ENCODE assay signal across 9 cellular contexts in the genomic region with DNA sequence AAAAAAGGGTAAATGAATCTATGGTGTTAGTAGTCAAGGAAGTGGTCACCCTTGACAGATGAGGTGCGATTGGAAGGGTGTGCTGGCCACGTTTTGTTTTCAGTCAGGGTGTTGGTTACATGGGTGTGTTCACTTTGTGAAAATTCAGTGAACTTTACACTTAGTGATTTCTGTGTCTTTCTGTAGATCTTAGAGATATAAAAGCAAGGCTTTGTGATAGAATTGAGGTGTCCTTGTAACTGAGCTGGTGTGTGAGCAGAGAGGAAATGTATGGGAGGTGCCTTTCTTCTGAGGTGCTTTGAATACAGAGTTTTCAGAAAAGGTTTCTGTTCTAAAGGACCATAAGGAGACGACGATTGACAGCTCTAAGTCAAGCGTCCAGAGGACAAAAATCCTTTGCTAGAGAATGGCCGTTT.
DNase-seq lines count a peak whose midpoint lies in the region; ATAC-seq lines count a peak whose summit lies in the region.
"Had no signal": no experiment of that assay in that cellular context is flagged by ENCODE, and none has a peak within 500 bp of the region (broad histone marks: within the 10 kb centered on the region; RNA-seq: fewer than 3 reads in every experiment).

No MANE protein-coding gene starts in this region.

- ATAC-seq in GM19438 (IDR thresholded peaks at IDR 0.05; ENCODE audit: low read depth, unreplicated experiment) (peak; percentile 71), HG03064 (IDR thresholded peaks at IDR 0.05; ENCODE audit: low read depth, unreplicated experiment) (peak; percentile 82), Right ventricle myocardium inferior (no peak), HG03039 (IDR thresholded peaks at IDR 0.05; ENCODE audit: unreplicated experiment) (no peak)
- ATAC-seq: GM23338 had no signal

- peak; percentile 50 to 59 for DNase-seq in activated T-cell treated with anti-CD3 and anti-CD28 coated beads, Interleukin-2, amount 50 U/mL, for 48 hours
- peak; percentile 31 to 33 for DNase-seq in stimulated activated CD8-positive, alpha-beta memory T cell treated with anti-CD3 and anti-CD28 coated beads, Interleukin-2, amount 100 ng/mL, for 1 hour (ENCODE audit: low read depth in 2 of 2)
- no peak for DNase-seq in EL
- DNase-seq in Right ventricle myocardium inferior (ENCODE audit: missing footprints) = no peak
- DNase-seq in mucosa of gallbladder (ENCODE audit: low spot score) = no peak

- intact Hi-C loops in Right ventricle myocardium inferior (cut with DNase I) = no loop called here

Comparison
In these comparisons a context has a peak if more than half of its experiments do, and no peak if none do; other contexts are left out.
1. ATAC-seq: peak in GM19438 (single experiment) and HG03064 (single experiment); none in Right ventricle myocardium inferior (single experiment) and HG03039 (single experiment).
2. DNase-seq: peak in activated T-cell treated with anti-CD3 and anti-CD28 coated beads, Interleukin-2, amount 50 U/mL, for 48 hours (2 of 2) and stimulated activated CD8-positive, alpha-beta memory T cell treated with anti-CD3 and anti-CD28 coated beads, Interleukin-2, amount 100 ng/mL, for 1 hour (2 of 2); none in EL (single experiment), Right ventricle myocardium inferior (single experiment) and mucosa of gallbladder (single experiment).